Comparison of ENCODE assay signal across 19 cellular contexts in the genomic region with DNA sequence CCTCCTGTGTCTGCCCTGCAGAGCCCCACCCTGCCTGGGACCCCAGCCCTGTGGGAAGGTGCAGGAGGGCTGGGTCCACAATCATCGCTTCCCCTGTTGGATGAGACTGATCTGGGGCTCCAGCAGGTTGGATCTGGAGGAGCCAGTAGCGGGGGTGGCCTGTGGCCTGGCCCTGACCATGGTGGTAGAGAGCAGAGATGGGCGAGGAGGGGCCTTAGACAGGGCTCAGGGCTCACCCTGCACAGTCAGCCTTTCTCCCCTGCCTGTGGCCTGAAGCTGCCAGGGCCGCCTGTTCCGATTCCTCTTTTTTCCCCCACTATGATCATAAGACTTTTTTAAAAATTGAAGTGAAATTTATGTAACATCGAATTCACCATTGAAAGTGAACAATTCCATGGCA. TPM values are rescaled to one million over a fixed set of nuclear protein-coding genes. Genes with fewer than 3 reads are reported as not detected.
"Had no signal": no experiment of that assay in that cellular context is flagged by ENCODE, and none has a peak within 500 bp of the region (broad histone marks: within the 10 kb centered on the region; RNA-seq: fewer than 3 reads in every experiment).

No MANE protein-coding gene starts in this region.

- H3K4me1 Mint-ChIP-seq: activated naive CD8-positive, alpha-beta T cell treated with anti-CD3 and anti-CD28 coated beads, Interleukin-2, amount 50 U/mL, for 24 hours; mesothelial cell of epicardium had no signal

- H3K27me3 ChIP-seq: sigmoid colon had no signal

- H3K27me3 Mint-ChIP-seq: activated naive CD8-positive, alpha-beta T cell treated with anti-CD3 and anti-CD28 coated beads, Interleukin-2, amount 50 U/mL, for 24 hours; natural killer cell treated with Interleukin-12 subunit alpha and Interleukin-12 subunit beta and Interleukin-15 and Interleukin-18, amount 100 ng/mL, for 72 hours had no signal

- H3K4me3 Mint-ChIP-seq: activated naive CD8-positive, alpha-beta T cell treated with anti-CD3 and anti-CD28 coated beads, Interleukin-2, amount 50 U/mL, for 24 hours; activated T-cell treated with anti-CD3 and anti-CD28 coated beads, Interleukin-2, amount 50 U/mL, for 4 hours; mesothelial cell of epicardium; natural killer cell treated with Interleukin-12 subunit alpha and Interleukin-12 subunit beta and Interleukin-15 and Interleukin-18, amount 100 ng/mL, for 72 hours; T-helper 1 cell treated with Interleukin-12 subunit alpha and Interleukin-12 subunit beta and Interleukin-4 antibody, amounts not matched to agents 30 μg/mL and 1 μg/mL, for 36 hours had no signal

- H3K9me3 ChIP-seq: sigmoid colon had no signal

- ATAC-seq: activated naive CD8-positive, alpha-beta T cell treated with anti-CD3 and anti-CD28 coated beads, Interleukin-2, amount 50 U/mL, for 24 hours; activated T-cell treated with anti-CD3 and anti-CD28 coated beads, Interleukin-2, amount 50 U/mL, for 4 hours; left colon; natural killer cell treated with Interleukin-12 subunit alpha and Interleukin-12 subunit beta and Interleukin-15 and Interleukin-18, amount 100 ng/mL, for 72 hours had no signal

- H3K27ac Mint-ChIP-seq: activated naive CD8-positive, alpha-beta T cell treated with anti-CD3 and anti-CD28 coated beads, Interleukin-2, amount 50 U/mL, for 24 hours; mesothelial cell of epicardium; natural killer cell treated with Interleukin-12 subunit alpha and Interleukin-12 subunit beta and Interleukin-15 and Interleukin-18, amount 100 ng/mL, for 72 hours; T-helper 1 cell treated with Interleukin-12 subunit alpha and Interleukin-12 subunit beta and Interleukin-4 antibody, amounts not matched to agents 30 μg/mL and 1 μg/mL, for 36 hours had no signal

- H3K4me1 ChIP-seq: parathyroid adenoma, sigmoid colon had no signal

- DNase-seq: activated CD4-positive, alpha-beta T cell treated with anti-CD3 and anti-CD28 coated beads for 4 hours; activated CD4-positive, alpha-beta T cell treated with anti-CD3 and anti-CD28 coated beads, Interleukin-2, amount 50 U/mL, for 48 hours; activated CD4-positive, CD25-positive, alpha-beta regulatory T cell; activated CD8-positive, alpha-beta memory T cell treated with anti-CD3 and anti-CD28 coated beads, Interleukin-2, amount 50 U/mL, for 48 hours; activated naive CD4-positive, alpha-beta T cell treated with anti-CD3 and anti-CD28 coated beads, Interleukin-2, amount 50 U/mL, for 16 hours; activated naive CD8-positive, alpha-beta T cell treated with anti-CD3 and anti-CD28 coated beads, Interleukin-2, amount 50 U/mL, for 24 hours; activated T-cell treated with anti-CD3 and anti-CD28 coated beads, Interleukin-2, amount 50 U/mL, for 4 hours; effector CD8-positive, alpha-beta T cell; left colon; mammary epithelial cell; sigmoid colon; stimulated activated CD4-positive, alpha-beta T cell treated with anti-CD3 and anti-CD28 coated beads, Interleukin-15, amount 100 ng/mL, for 24 hours; stimulated activated naive CD4-positive, alpha-beta T cell had no signal

- H3K27ac ChIP-seq: parathyroid adenoma, sigmoid colon had no signal

- H3K9me3 Mint-ChIP-seq: activated naive CD8-positive, alpha-beta T cell treated with anti-CD3 and anti-CD28 coated beads, Interleukin-2, amount 50 U/mL, for 24 hours; activated T-cell treated with anti-CD3 and anti-CD28 coated beads, Interleukin-2, amount 50 U/mL, for 4 hours; mesothelial cell of epicardium; natural killer cell treated with Interleukin-12 subunit alpha and Interleukin-12 subunit beta and Interleukin-15 and Interleukin-18, amount 100 ng/mL, for 72 hours; T-helper 1 cell treated with Interleukin-12 subunit alpha and Interleukin-12 subunit beta and Interleukin-4 antibody, amounts not matched to agents 30 μg/mL and 1 μg/mL, for 36 hours had no signal

- H3K4me3 ChIP-seq: sigmoid colon, smooth muscle cell had no signal

RNA-seq across cellular contexts. Expression of gene F2RL3, which starts 41.4 kb away (rescaled TPM):
- total RNA-seq: activated CD8-positive, alpha-beta memory T cell treated with anti-CD3 and anti-CD28 coated beads for 36 hours; mesothelial cell of epicardium had no signal
